Comparison of ENCODE assay signal across 8 cellular contexts in genomic region chr13:27172495-27172842, GRCh38. TPM values are rescaled to one million over a fixed set of nuclear protein-coding genes. Genes with fewer than 3 reads are reported as not detected.
DNase-seq lines count a peak whose midpoint lies in the region; ATAC-seq and TF ChIP-seq lines count a peak whose summit lies in the region.

No MANE protein-coding gene starts in this region.

- H3K79me2 ChIP-seq in PC-3 (ENCODE audit: low read length): peaks cover 36% of the 10 kb centered on the region

- CTCF ChIA-PET in activated CD4-positive, alpha-beta T cell treated with anti-CD3 and anti-CD28 coated beads, Interleukin-2, amount 10 ng/mL, durations not matched to agents 7 days and 5 days (lab: Charles Lee): interaction anchor here (1.1 to 1.7 kb wide), 2 partner anchors 11 to 42 kb away, joined by 3 to 4 read pairs; no protein-coding TSS in a partner anchor
- CTCF ChIA-PET in PC-3 (lab: Charles Lee): interaction anchor here (0.6 kb wide), 1 partner anchor 187 kb away, joined by 3 read pairs; no protein-coding TSS in a partner anchor

- peaks cover 23% of the 10 kb centered on the region for H4K20me1 ChIP-seq in PC-3 (ENCODE audit: low read length)

- TSS peak; percentile 31 for BruUV-seq in PC-3 (replicated peaks; lab: Mats Ljungman, UMichigan)

- no peaks in the 10 kb centered on the region for H3K9me2 ChIP-seq in PC-3 (replicated peaks; ENCODE audit: low read length)

- no peaks in the 10 kb centered on the region for H3K27me3 ChIP-seq in PC-3 (ENCODE audit: low read length)
- H3K27me3 ChIP-seq in mucosa of rectum (ENCODE audit: control insufficient read depth in 2 of 2, insufficient read depth in 2 of 2, low read length in 2 of 2): no peaks in the 10 kb centered on the region

- no peaks in the 10 kb centered on the region for H3K9me3 ChIP-seq in PC-3 (ENCODE audit: low read length)
- H3K9me3 ChIP-seq in mucosa of rectum (ENCODE audit: control insufficient read depth in 2 of 2, low read length in 2 of 2): no peaks in the 10 kb centered on the region

- POLR2A ChIA-PET in activated CD4-positive, alpha-beta T cell treated with anti-CD3 and anti-CD28 coated beads, Interleukin-2, amount 10 ng/mL, durations not matched to agents 7 days and 5 days (lab: Charles Lee): interaction anchor here (0.7 kb wide), 1 partner anchor 78 kb away, joined by 4 read pairs; no protein-coding TSS in a partner anchor
- POLR2A ChIA-PET in PC-3 (lab: Charles Lee; ENCODE audit: unreplicated experiment): interaction anchor here (0.7 kb wide), 1 partner anchor 35 kb away, joined by 3 read pairs; no protein-coding TSS in a partner anchor

- H3K4me1 ChIP-seq in PC-3 (ENCODE audit: insufficient read depth, low read length) (peaks cover 34% of the 10 kb centered on the region), mucosa of rectum (ENCODE audit: control insufficient read depth in 2 of 2, insufficient read depth in 2 of 2, low read length in 2 of 2) (peaks cover 22 to 23% of the 10 kb centered on the region in 2 donors)

- peak overlapping the region; percentile 82 for H2AFZ ChIP-seq in PC-3 (ENCODE audit: low read length)

- H3K4me3 ChIP-seq in PC-3 (ENCODE audit: low read length) (peak overlapping the region; percentile 87), mucosa of rectum (ENCODE audit: low read length in 2 of 2) (peak overlapping the region; percentile 69 to 79)

- no peak for DNase-seq in activated CD4-positive, alpha-beta T cell treated with anti-CD3 and anti-CD28 coated beads, Interleukin-2, amount 10 ng/mL, durations not matched to agents 7 days and 5 days
- no peak for DNase-seq in activated CD4-positive, alpha-beta T cell treated with anti-CD3 and anti-CD28 coated beads, Interleukin-2, amount 50 U/mL, for 4 hours
- DNase-seq in PC-3 (peak; percentile 43), chondrocyte (ENCODE audit: low spot score) (no peak)

- H3K9me3 Mint-ChIP-seq in activated CD4-positive, alpha-beta T cell treated with anti-CD3 and anti-CD28 coated beads, Interleukin-2, amount 10 ng/mL, durations not matched to agents 7 days and 5 days: no peaks in the 10 kb centered on the region
- no peaks in the 10 kb centered on the region for H3K9me3 Mint-ChIP-seq in chondrocyte (ENCODE audit: low read depth)

- no peaks in the 10 kb centered on the region for H3K27me3 Mint-ChIP-seq in activated CD4-positive, alpha-beta T cell treated with anti-CD3 and anti-CD28 coated beads, Interleukin-2, amount 10 ng/mL, durations not matched to agents 7 days and 5 days
- H3K27me3 Mint-ChIP-seq in chondrocyte (ENCODE audit: low read depth): no peaks in the 10 kb centered on the region

- H3K4me1 Mint-ChIP-seq in activated CD4-positive, alpha-beta T cell treated with anti-CD3 and anti-CD28 coated beads, Interleukin-2, amount 10 ng/mL, durations not matched to agents 7 days and 5 days: peaks cover 40% of the 10 kb centered on the region
- peaks cover 39% of the 10 kb centered on the region for H3K4me1 Mint-ChIP-seq in chondrocyte (ENCODE audit: low read depth)

- H3K27ac ChIP-seq in PC-3 (ENCODE audit: low read length) (peak overlapping the region; percentile 68), mucosa of rectum (ENCODE audit: low read depth in 2 of 2, low read length in 2 of 2) (peak overlapping the region; percentile 84 to 89)

- intact Hi-C loops in PC-3 (cut with micrococcal nuclease): loop anchor here (1.0 to 5.0 kb wide), 4 partner anchors 79 to 188 kb away; partner anchors contain the start of genes RASL11A and RPL21

- H3K4me3 Mint-ChIP-seq in activated CD4-positive, alpha-beta T cell treated with anti-CD3 and anti-CD28 coated beads, Interleukin-2, amount 10 ng/mL, durations not matched to agents 7 days and 5 days: peak overlapping the region; percentile 81
- H3K4me3 Mint-ChIP-seq in chondrocyte (ENCODE audit: unreplicated experiment): peak overlapping the region; percentile 80

- H3K36me3 ChIP-seq in PC-3 (ENCODE audit: low read depth, low read length) (no peaks in the 10 kb centered on the region), mucosa of rectum (ENCODE audit: control insufficient read depth in 2 of 2, insufficient read depth in 2 of 2, low read length in 2 of 2) (no peaks in the 10 kb centered on the region)

- ATAC-seq in PC-3: peak; percentile 11; the same call in 1 of the 2 replicates
- no peak for ATAC-seq in HG03175 (IDR thresholded peaks at IDR 0.05; ENCODE audit: unreplicated experiment)
- no peak for ATAC-seq in HG03135 (IDR thresholded peaks at IDR 0.05; ENCODE audit: unreplicated experiment)
- ATAC-seq in GM19324 (IDR thresholded peaks at IDR 0.05; ENCODE audit: low FRiP score, unreplicated experiment): no peak

- H3K9ac ChIP-seq in PC-3 (ENCODE audit: low read length): peak overlapping the region; percentile 83
- peak overlapping the region; percentile 68 to 72 for H3K9ac ChIP-seq in mucosa of rectum (ENCODE audit: low read depth in 1 of 2, low read length in 2 of 2)

- H3F3A ChIP-seq in PC-3 (ENCODE audit: low read length, unreplicated experiment): no peaks in the 10 kb centered on the region

- TF ChIP-seq CTCF in PC-3 (conservative IDR thresholded peaks at IDR 0.05; ENCODE audit: low read depth, low read length) (no peak), chondrocyte (IDR thresholded peaks at IDR 0.05) (no peak)

- peak overlapping the region; percentile 87 for H3K4me2 ChIP-seq in PC-3 (ENCODE audit: low read length)

- H3K27ac Mint-ChIP-seq in activated CD4-positive, alpha-beta T cell treated with anti-CD3 and anti-CD28 coated beads, Interleukin-2, amount 10 ng/mL, durations not matched to agents 7 days and 5 days: peak overlapping the region; percentile 89
- H3K27ac Mint-ChIP-seq in chondrocyte (ENCODE audit: unreplicated experiment): peak overlapping the region; percentile 81

- no peaks in the 10 kb centered on the region for H3K36me3 Mint-ChIP-seq in activated CD4-positive, alpha-beta T cell treated with anti-CD3 and anti-CD28 coated beads, Interleukin-2, amount 10 ng/mL, durations not matched to agents 7 days and 5 days (ENCODE audit: low read depth)
- H3K36me3 Mint-ChIP-seq in chondrocyte (ENCODE audit: low read depth): no peaks in the 10 kb centered on the region

RNA-seq across cellular contexts. Expression of gene USP12, which starts 0.9 kb away (rescaled TPM):
- total RNA-seq in activated CD4-positive, alpha-beta T cell treated with anti-CD3 and anti-CD28 coated beads, Interleukin-2, amount 10 ng/mL, durations not matched to agents 7 days and 5 days: 10 to 100 TPM; 18.7 to 20.7 TPM
- total RNA-seq in PC-3 (2014; rRNA removed): 24.2 and 28.7 TPM in 2 replicates
- total RNA-seq in chondrocyte: 23.2 to 34.9 TPM (median 26.4 TPM) in 3 replicates
